Comparison of ENCODE assay signal across 2 cellular contexts in genomic region chr18:13434854-13435253, GRCh38.
TF ChIP-seq lines count a peak whose summit lies in the region.

No MANE protein-coding gene starts in this region.

TF ChIP-seq in A549, 52 proteins besides CTCF, POLR2A, EP300 and RAD21 (continued from another document):
- TF ChIP-seq HMGXB4 (CRISPR knock-in tag; IDR thresholded peaks at IDR 0.05; ENCODE audit: borderline replicate concordance) (no peak), POLR2AphosphoS2 (conservative IDR thresholded peaks at IDR 0.05; ENCODE audit: low read length) (no peak), HDAC2 (IDR thresholded peaks at IDR 0.05) (no peak), TFCP2L1 (CRISPR knock-in tag; IDR thresholded peaks at IDR 0.05) (no peak), NPAS2 (CRISPR knock-in tag; IDR thresholded peaks at IDR 0.05; ENCODE audit: borderline replicate concordance) (no peak), EHMT2 (IDR thresholded peaks at IDR 0.05; ENCODE audit: low read depth) (no peak), GATA3 (IDR thresholded peaks at IDR 0.05; ENCODE audit: borderline replicate concordance) (no peak), CBX2 (IDR thresholded peaks at IDR 0.05; ENCODE audit: borderline replicate concordance, low read depth) (no peak), TP53 (CRISPR knock-in tag; IDR thresholded peaks at IDR 0.05) (no peak), HES2 (IDR thresholded peaks at IDR 0.05) (no peak)
- TF ChIP-seq, protein P1, sequence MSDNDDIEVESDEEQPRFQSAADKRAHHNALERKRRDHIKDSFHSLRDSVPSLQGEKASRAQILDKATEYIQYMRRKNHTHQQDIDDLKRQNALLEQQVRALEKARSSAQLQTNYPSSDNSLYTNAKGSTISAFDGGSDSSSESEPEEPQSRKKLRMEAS (IDR thresholded peaks at IDR 0.05), result no peak
- TF ChIP-seq, protein P2, sequence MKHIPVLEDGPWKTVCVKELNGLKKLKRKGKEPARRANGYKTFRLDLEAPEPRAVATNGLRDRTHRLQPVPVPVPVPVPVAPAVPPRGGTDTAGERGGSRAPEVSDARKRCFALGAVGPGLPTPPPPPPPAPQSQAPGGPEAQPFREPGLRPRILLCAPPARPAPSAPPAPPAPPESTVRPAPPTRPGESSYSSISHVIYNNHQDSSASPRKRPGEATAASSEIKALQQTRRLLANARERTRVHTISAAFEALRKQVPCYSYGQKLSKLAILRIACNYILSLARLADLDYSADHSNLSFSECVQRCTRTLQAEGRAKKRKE (CRISPR knock-in tag; IDR thresholded peaks at IDR 0.05; ENCODE audit: low read depth), result no peak

TF ChIP-seq in SK-N-SH treated with all-trans-retinoic acid at 6 μM for 48 hours, 23 proteins besides CTCF, POLR2A, EP300 and RAD21 (continued from another document):
- TF ChIP-seq, protein P3, sequence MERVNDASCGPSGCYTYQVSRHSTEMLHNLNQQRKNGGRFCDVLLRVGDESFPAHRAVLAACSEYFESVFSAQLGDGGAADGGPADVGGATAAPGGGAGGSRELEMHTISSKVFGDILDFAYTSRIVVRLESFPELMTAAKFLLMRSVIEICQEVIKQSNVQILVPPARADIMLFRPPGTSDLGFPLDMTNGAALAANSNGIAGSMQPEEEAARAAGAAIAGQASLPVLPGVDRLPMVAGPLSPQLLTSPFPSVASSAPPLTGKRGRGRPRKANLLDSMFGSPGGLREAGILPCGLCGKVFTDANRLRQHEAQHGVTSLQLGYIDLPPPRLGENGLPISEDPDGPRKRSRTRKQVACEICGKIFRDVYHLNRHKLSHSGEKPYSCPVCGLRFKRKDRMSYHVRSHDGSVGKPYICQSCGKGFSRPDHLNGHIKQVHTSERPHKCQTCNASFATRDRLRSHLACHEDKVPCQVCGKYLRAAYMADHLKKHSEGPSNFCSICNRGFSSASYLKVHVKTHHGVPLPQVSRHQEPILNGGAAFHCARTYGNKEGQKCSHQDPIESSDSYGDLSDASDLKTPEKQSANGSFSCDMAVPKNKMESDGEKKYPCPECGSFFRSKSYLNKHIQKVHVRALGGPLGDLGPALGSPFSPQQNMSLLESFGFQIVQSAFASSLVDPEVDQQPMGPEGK (CRISPR knock-in tag; IDR thresholded peaks at IDR 0.05; ENCODE audit: borderline replicate concordance), result no peak
- TF ChIP-seq TOX (CRISPR knock-in tag; IDR thresholded peaks at IDR 0.05; ENCODE audit: borderline replicate concordance) (no peak), ARNTL (CRISPR knock-in tag; IDR thresholded peaks at IDR 0.05; ENCODE audit: borderline replicate concordance, low read depth) (no peak), ZFP30 (CRISPR knock-in tag; IDR thresholded peaks at IDR 0.05) (no peak)
